19 cellular contexts compared by ENCODE assay signal in genomic region chr11:11965192-11965591, GRCh38. TPM values are rescaled to one million over a fixed set of nuclear protein-coding genes. Genes with fewer than 3 reads are reported as not detected.
A peak's percentile ranks its signal among the peaks of the same experiment; 100 is the strongest.
DNase-seq lines count a peak whose midpoint lies in the region; ATAC-seq, FAIRE-seq and TF ChIP-seq lines count a peak whose summit lies in the region.
"Had no signal": no experiment of that assay in that cellular context is flagged by ENCODE, and none has a peak within 500 bp of the region (broad histone marks: within the 10 kb centered on the region; RNA-seq: fewer than 3 reads in every experiment).

No MANE protein-coding gene starts in this region.

- DNase-seq in heart right ventricle: no peak
- DNase-seq in Right ventricle myocardium superior: no peak
- DNase-seq in HFFc6: no peak
- peak; percentile 46 for DNase-seq in kidney
- peak; percentile 50 for DNase-seq in type B pancreatic cell (ENCODE audit: extremely low spot score, unreplicated experiment)
- DNase-seq in neural progenitor cell (ENCODE audit: low spot score): no peak
- DNase-seq in activated CD4-positive, alpha-beta T cell treated with anti-CD3 and anti-CD28 coated beads, Interleukin-2, amount 50 U/mL, for 48 hours: no peak
- DNase-seq: DMS79; HCEC 1CT; IMR-90; NCI-H1105; NCI-H146; NCI-H2029; NCI-H2227 treated with DMSO at 0.1 percent for 48 hours; NCI-H510A; NK-92 treated with Interleukin-12 subunit alpha and Interleukin-12 subunit beta, amount 100 ng/mL, for 24 hours; SJCRH30 had no signal

- H3K4me3 ChIP-seq in heart right ventricle (no peak overlapping the region), kidney (ENCODE audit: low read length in 2 of 2) (no peak overlapping the region), neural progenitor cell (no peak overlapping the region)
- H3K4me3 ChIP-seq: GM23338, SJCRH30 had no signal

- WGBS in heart right ventricle, 2 donors: 71 to 79% methylated on average over 3 of the region's 3 CpGs

- H3K4me1 Mint-ChIP-seq in HFFc6 (ENCODE audit: low read depth) (peaks cover 53% of the 10 kb centered on the region), type B pancreatic cell (ENCODE audit: unreplicated experiment) (peaks cover 21% of the 10 kb centered on the region), neural progenitor cell (peaks cover 31% of the 10 kb centered on the region)

- H3K9me3 Mint-ChIP-seq in HFFc6 (no peaks in the 10 kb centered on the region), type B pancreatic cell (no peaks in the 10 kb centered on the region), neural progenitor cell (no peaks in the 10 kb centered on the region)
- H3K9me3 Mint-ChIP-seq: GM23338 had no signal

- H3K9me3 ChIP-seq in heart right ventricle (peaks cover 0 to 10% (median 0%) of the 10 kb centered on the region in 11 donors), kidney (ENCODE audit: control insufficient read depth in 1 of 2, low read length in 2 of 2) (no peaks in the 10 kb centered on the region), neural progenitor cell (ENCODE audit: low read depth) (no peaks in the 10 kb centered on the region)
- H3K9me3 ChIP-seq: SJCRH30 had no signal

- H3K79me2 ChIP-seq in neural progenitor cell (ENCODE audit: low read depth): no peaks in the 10 kb centered on the region

- no peak for TF ChIP-seq CTCF in heart right ventricle (IDR thresholded peaks at IDR 0.05)
- no peak for TF ChIP-seq CTCF in HFFc6 (IDR thresholded peaks at IDR 0.05)
- TF ChIP-seq CTCF in kidney (IDR thresholded peaks at IDR 0.05; ENCODE audit: borderline replicate concordance, extremely low read depth, insufficient read depth): no peak
- no peak for TF ChIP-seq CTCF in type B pancreatic cell (conservative IDR thresholded peaks at IDR 0.05)
- no peak for TF ChIP-seq CTCF in neural progenitor cell (IDR thresholded peaks at IDR 0.05)

- H3K36me3 ChIP-seq in heart right ventricle (peaks cover 0 to 42% (median 0%) of the 10 kb centered on the region in 9 donors), kidney (ENCODE audit: control insufficient read depth in 1 of 2, insufficient read depth in 2 of 2, low read length in 2 of 2) (no peaks in the 10 kb centered on the region), neural progenitor cell (no peaks in the 10 kb centered on the region)
- H3K36me3 ChIP-seq: SJCRH30 had no signal

- intact Hi-C loops in heart right ventricle (cut with DNase I): loop anchor here in 2 of 10 donors (5.0 kb wide), 2 partner anchors 42 to 77 kb away; partner anchors contain the start of gene DKK3 (in 1 of the 2)
- intact Hi-C loops in Right ventricle myocardium superior (cut with DNase I): loop anchor here (5.0 kb wide), 1 partner anchor 42 kb away; the partner anchor contains the start of gene DKK3
- intact Hi-C loops in kidney (cut with DNase I): no loop called here

- H3K4me1 ChIP-seq in heart right ventricle (peaks cover 0 to 85% (median 46%) of the 10 kb centered on the region in 9 donors), kidney (ENCODE audit: control insufficient read depth in 1 of 2, insufficient read depth in 1 of 2, low read depth in 1 of 2, low read length in 2 of 2) (no peaks in the 10 kb centered on the region), neural progenitor cell (peaks cover 9% of the 10 kb centered on the region)

- no peak for FAIRE-seq in kidney (lab: Jason Lieb, UNC)

- no peak overlapping the region for H3K4me3 Mint-ChIP-seq in HFFc6
- no peak overlapping the region for H3K4me3 Mint-ChIP-seq in type B pancreatic cell
- no peak overlapping the region for H3K4me3 Mint-ChIP-seq in neural progenitor cell
- H3K4me3 Mint-ChIP-seq: B cell, GM23338 had no signal

- no peaks in the 10 kb centered on the region for H3F3A ChIP-seq in neural progenitor cell (ENCODE audit: low read depth)

- peak overlapping the region; percentile 8; the same call in 1 of the 2 replicates for H3K27ac Mint-ChIP-seq in HFFc6
- H3K27ac Mint-ChIP-seq in type B pancreatic cell: no peak overlapping the region
- H3K27ac Mint-ChIP-seq in neural progenitor cell: no peak overlapping the region
- H3K27ac Mint-ChIP-seq: B cell, GM23338 had no signal

- H2AFZ ChIP-seq in neural progenitor cell (replicated peaks): no peak overlapping the region
- H2AFZ ChIP-seq: GM23338 had no signal

- ATAC-seq in heart right ventricle (peak in 1 of 8 donors; percentile 5), Right ventricle myocardium superior (ENCODE audit: poor library complexity) (no peak)
- ATAC-seq: GM23338 had no signal

- no peaks in the 10 kb centered on the region for H4K20me1 ChIP-seq in neural progenitor cell (ENCODE audit: low read depth)

- peaks cover 23% of the 10 kb centered on the region for H3K27me3 Mint-ChIP-seq in HFFc6 (ENCODE audit: insufficient read depth)
- no peaks in the 10 kb centered on the region for H3K27me3 Mint-ChIP-seq in type B pancreatic cell
- peaks cover 6% of the 10 kb centered on the region for H3K27me3 Mint-ChIP-seq in neural progenitor cell (ENCODE audit: insufficient read depth, low read depth)

- H3K9ac ChIP-seq in kidney (ENCODE audit: low read length in 2 of 2): no peak overlapping the region
- H3K9ac ChIP-seq in neural progenitor cell: no peak overlapping the region

- no peaks in the 10 kb centered on the region for H3K27me3 ChIP-seq in heart right ventricle
- no peaks in the 10 kb centered on the region for H3K27me3 ChIP-seq in neural progenitor cell
- H3K27me3 ChIP-seq: SJCRH30 had no signal

- H3K4me2 ChIP-seq in neural progenitor cell: no peak overlapping the region
- H3K4me2 ChIP-seq: GM23338 had no signal

- H3K27ac ChIP-seq in heart right ventricle (peak overlapping the region in 6 of 10 donors; percentile 47 to 80 (median 68)), kidney (ENCODE audit: low read depth in 2 of 2, low read length in 2 of 2) (no peak overlapping the region), neural progenitor cell (no peak overlapping the region)
- H3K27ac ChIP-seq: SJCRH30 had no signal

- H3K36me3 Mint-ChIP-seq in HFFc6 (ENCODE audit: low read depth) (peaks cover 73% of the 10 kb centered on the region), type B pancreatic cell (peaks cover 13% of the 10 kb centered on the region), neural progenitor cell (peaks cover 27% of the 10 kb centered on the region)

RNA-seq across cellular contexts. Expression of gene DKK3, which starts 43.2 kb away (rescaled TPM):
- total RNA-seq in heart right ventricle (1,000 to 10,000 TPM in 1 of 10 donors, 100 to 1,000 TPM in 9; 314 to 1,034 (median 652) TPM), Right ventricle myocardium superior (520 TPM), kidney (59.5 TPM), type B pancreatic cell (ENCODE audit: low replicate concordance) (9.9 and 36.3 TPM in 2 replicates), neural progenitor cell (ENCODE audit: low replicate concordance) (23.9 and 26.1 TPM in 2 replicates)
- polyA plus RNA-seq in heart right ventricle (100 to 1,000 TPM; 113 to 254 TPM), kidney (ENCODE audit: insufficient read depth, low read depth, low replicate concordance) (49.6 TPM)
- 100 to 1,000 TPM; 518 to 872 (median 646) TPM for total RNA-seq in HFFc6 (2021; fragmentation: NEBNext Ultra II Directional; extraction: Animal tissue kit (Norgen Biotek cat#: 25700))
- total RNA-seq: B cell had no signal

Comparison
In these comparisons a context has a peak if more than half of its experiments do, and no peak if none do; other contexts are left out.
1. DNase-seq: peak in kidney (single experiment) and type B pancreatic cell (single experiment); none in heart right ventricle (0 of 2), Right ventricle myocardium superior (single experiment), HFFc6 (single experiment), neural progenitor cell (single experiment) and activated CD4-positive, alpha-beta T cell treated with anti-CD3 and anti-CD28 coated beads, Interleukin-2, amount 50 U/mL, for 48 hours (0 of 2).
2. H3K27ac ChIP-seq: peak in heart right ventricle (6 of 10); none in kidney (0 of 2) and neural progenitor cell (single experiment).